Comparison of ENCODE assay signal across 8 cellular contexts in the genomic region with DNA sequence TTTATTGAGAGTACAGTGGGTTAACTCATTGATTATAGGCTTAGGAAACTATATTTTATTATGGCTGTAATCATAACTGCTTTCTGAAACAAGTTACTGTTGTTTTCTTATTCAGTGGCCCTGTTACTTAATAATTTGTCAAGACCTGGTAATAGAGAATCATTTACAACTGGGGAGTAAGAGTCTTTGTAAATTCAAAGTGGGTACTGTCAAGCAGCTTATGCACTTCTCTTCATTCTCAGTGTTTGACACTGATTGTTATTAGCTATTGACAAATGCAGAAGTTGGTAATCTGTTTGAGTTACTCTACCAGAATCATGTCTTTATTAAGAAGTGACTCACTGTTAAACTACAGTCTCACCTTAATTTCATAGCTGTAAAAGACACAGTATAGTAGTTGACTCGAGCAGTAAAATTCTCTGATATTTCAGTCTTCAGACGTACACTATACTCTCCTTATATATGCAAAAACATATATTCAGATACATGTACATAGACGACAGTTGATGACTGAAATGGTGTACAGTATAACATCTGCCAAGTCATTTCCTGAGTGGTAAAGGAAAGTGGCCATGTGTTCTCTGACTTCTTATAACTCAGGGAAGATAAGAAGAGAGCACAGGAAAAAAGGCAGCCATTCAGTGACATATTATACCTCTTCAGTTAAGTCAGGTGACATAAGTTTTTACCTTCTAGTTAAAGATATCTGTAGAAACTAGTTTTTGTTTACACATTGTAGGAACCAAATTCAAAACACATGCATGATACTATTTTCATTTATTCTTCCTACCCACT. TPM values are rescaled to one million over a fixed set of nuclear protein-coding genes. Genes with fewer than 3 reads are reported as not detected.
DNase-seq lines count a peak whose midpoint lies in the region; ATAC-seq, FAIRE-seq and TF ChIP-seq lines count a peak whose summit lies in the region.

No MANE protein-coding gene starts in this region.

- no peak overlapping the region for H3K23ac ChIP-seq in IMR-90 (ENCODE audit: low read depth, low read length)

- no peak overlapping the region for H2AK5ac ChIP-seq in IMR-90 (ENCODE audit: low read depth, low read length)

- H4K5ac ChIP-seq in IMR-90 (ENCODE audit: low read depth, low read length): no peak overlapping the region

- H3K36me3 ChIP-seq in CD4-positive, alpha-beta memory T cell (ENCODE audit: insufficient read depth, low read length): peaks cover 5% of the 10 kb centered on the region
- H3K36me3 ChIP-seq in IMR-90 (ENCODE audit: control insufficient read depth, insufficient read depth, low read length) (peaks cover 6% of the 10 kb centered on the region), K562 (ENCODE audit: control insufficient read depth, insufficient read depth, low read length) (peaks cover 37% of the 10 kb centered on the region)

- H4K8ac ChIP-seq in IMR-90 (ENCODE audit: low read depth in 2 of 2, low read length in 2 of 2): no peak overlapping the region

- TF ChIP-seq EP300 in K562 (IDR thresholded peaks at IDR 0.05; ENCODE audit: low read length): peak; percentile 86; the same call in 1 of the 2 replicates

- H3K9ac ChIP-seq in IMR-90 (ENCODE audit: low read depth, low read length): no peak overlapping the region
- H3K9ac ChIP-seq in K562 (ENCODE audit: insufficient read depth in 1 of 2, low read depth in 2 of 2, low read length in 2 of 2): peak overlapping the region in 1 of 2 experiments; percentile 42; a peak in 2 of 4 replicates

- dilution Hi-C loops in IMR-90 (cut with HindIII; ENCODE audit: low sequenced_read_pairs, unreplicated experiment): no loop called here

- TF ChIP-seq CTCF in IMR-90 (conservative IDR thresholded peaks at IDR 0.05; ENCODE audit: low read depth, low read length) (no peak), K562 (IDR thresholded peaks at IDR 0.05 in 2 of 3, conservative IDR thresholded peaks at IDR 0.05 in 1 of 3; ENCODE audit: insufficient read depth in 2 of 3, low read depth in 1 of 3, low read length in 3 of 3) (no peak), GM13976 (IDR thresholded peaks at IDR 0.05; ENCODE audit: borderline replicate concordance, control extremely low read depth, extremely low read depth, insufficient read depth, missing control alignments) (no peak)

- H3K4me3 Mint-ChIP-seq in CD4-positive, alpha-beta memory T cell: peak overlapping the region in 2 of 8 donors; percentile 10 to 50

- no peak overlapping the region for H4K91ac ChIP-seq in IMR-90 (ENCODE audit: insufficient read depth, low read depth, low read length)

- intact Hi-C loops in CD4-positive, alpha-beta memory T cell (cut with micrococcal nuclease): loop anchor here (5.0 kb wide), 1 partner anchor 40 kb away; no protein-coding TSS in a partner anchor
- intact Hi-C loops in IMR-90 (cut with micrococcal nuclease): no loop called here
- intact Hi-C loops in K562 (cut with micrococcal nuclease): no loop called here

- H2BK120ac ChIP-seq in IMR-90 (ENCODE audit: low read depth, low read length): no peak overlapping the region

- no peak overlapping the region for H2AK9ac ChIP-seq in IMR-90 (replicated peaks; ENCODE audit: low read depth, low read length, poor library complexity)

- no peak overlapping the region for H3K4me3 ChIP-seq in CD4-positive, alpha-beta memory T cell (ENCODE audit: low read length in 2 of 2)
- H3K4me3 ChIP-seq in IMR-90 (ENCODE audit: insufficient read depth, low read depth, low read length) (no peak overlapping the region), K562 (no peak overlapping the region)

- no peak overlapping the region for H3K14ac ChIP-seq in IMR-90 (replicated peaks; ENCODE audit: low read depth, low read length)

- no CpG with 5 or more reads among the region's 3 CpGs for WGBS in IMR-90 (ENCODE audit: extremely low coverage in 2 of 2, insufficient read length in 1 of 2), 2 experiments
- 0% methylated on average over 3 of the region's 3 CpGs for WGBS in K562 (ENCODE audit: insufficient coverage, low coverage, missing lambda C conversion rate)

- peak; percentile 68 for FAIRE-seq in K562 (lab: Jason Lieb, UNC)

- H3K27ac ChIP-seq in CD4-positive, alpha-beta memory T cell (ENCODE audit: low read depth, low read length): no peak overlapping the region
- H3K27ac ChIP-seq in IMR-90 (ENCODE audit: insufficient read depth, low read length) (no peak overlapping the region), K562 (ENCODE audit: extremely low read depth, low read depth, low read length) (peak overlapping the region; percentile 88)

- H3K36me3 Mint-ChIP-seq in CD4-positive, alpha-beta memory T cell: peaks cover 14 to 20% of the 10 kb centered on the region in 2 donors

- no peaks in the 10 kb centered on the region for H3K27me3 ChIP-seq in CD4-positive, alpha-beta memory T cell (ENCODE audit: insufficient read depth, low read length)
- no peaks in the 10 kb centered on the region for H3K27me3 ChIP-seq in IMR-90 (ENCODE audit: control insufficient read depth, insufficient read depth, low read length)
- no peaks in the 10 kb centered on the region for H3K27me3 ChIP-seq in K562 (ENCODE audit: control insufficient read depth in 2 of 2, insufficient read depth in 2 of 2, low read length in 2 of 2)

- in situ Hi-C loops in IMR-90 (cut with MboI; ENCODE audit: low sequenced_read_pairs) (no loop called here), K562 (cut with MboI) (no loop called here), GM13976 (cut with MboI; ENCODE audit: low sequenced_read_pairs, unreplicated experiment) (no loop called here)

- no peaks in the 10 kb centered on the region for H3K9me1 ChIP-seq in IMR-90 (ENCODE audit: insufficient read depth, low read length)
- no peaks in the 10 kb centered on the region for H3K9me1 ChIP-seq in K562 (ENCODE audit: control insufficient read depth, insufficient read depth, low read length)

- TF ChIP-seq POLR2A in IMR-90 (IDR thresholded peaks at IDR 0.05; ENCODE audit: low read depth, low read length) (no peak), K562 (conservative IDR thresholded peaks at IDR 0.05) (no peak; the same call in 1 of the 2 replicates)

- no peak overlapping the region for H2BK5ac ChIP-seq in IMR-90 (ENCODE audit: low read depth, low read length, poor library complexity, severe bottlenecking)

- ATAC-seq in GM19438 (IDR thresholded peaks at IDR 0.05; ENCODE audit: low read depth, unreplicated experiment) (peak; percentile 69), IMR-90 (ENCODE audit: low read depth) (no peak), K562 (peak; percentile 94), HG03280 (IDR thresholded peaks at IDR 0.05; ENCODE audit: unreplicated experiment) (no peak)

- no peaks in the 10 kb centered on the region for H3K79me2 ChIP-seq in K562 (ENCODE audit: control insufficient read depth, insufficient read depth, low read length)

- H4K20me1 ChIP-seq in IMR-90 (ENCODE audit: insufficient read depth, low read length) (no peaks in the 10 kb centered on the region), K562 (replicated peaks; ENCODE audit: control insufficient read depth, insufficient read depth, low read length) (no peaks in the 10 kb centered on the region)

- H3K27ac Mint-ChIP-seq in CD4-positive, alpha-beta memory T cell: peak overlapping the region; percentile 17 to 70 (median 57)

- H2BK15ac ChIP-seq in IMR-90 (ENCODE audit: low read depth, low read length): no peak overlapping the region

- BruUV-seq in IMR-90 (replicated peaks; lab: Mats Ljungman, UMichigan): TSS peak; percentile 17
- no TSS peak for BruUV-seq in K562 (replicated peaks; lab: Mats Ljungman, UMichigan)

- no peak overlapping the region for H3K4ac ChIP-seq in IMR-90 (ENCODE audit: low read depth, low read length)

- TF ChIP-seq RAD21 in IMR-90 (IDR thresholded peaks at IDR 0.05; ENCODE audit: low read length) (no peak), K562 (CRISPR knock-in tag; conservative IDR thresholded peaks at IDR 0.05 in 1 of 2, IDR thresholded peaks at IDR 0.05 in 1 of 2) (no peak)

- H3K27me3 Mint-ChIP-seq in CD4-positive, alpha-beta memory T cell: no peaks in the 10 kb centered on the region

- H3K18ac ChIP-seq in IMR-90 (ENCODE audit: low read depth, low read length): no peak overlapping the region

- peaks cover 4 to 5% of the 10 kb centered on the region in 2 experiments; a peak in 3 of 4 replicates for H3K79me1 ChIP-seq in IMR-90 (ENCODE audit: low read depth in 1 of 2, low read length in 2 of 2)

- CTCF ChIA-PET in CD4-positive, alpha-beta memory T cell (lab: Charles Lee; ENCODE audit: partially characterized antibody): interaction anchor here (1.0 to 1.6 kb wide), 3 partner anchors 11 to 14 kb away, joined by 3 to 4 read pairs (median 3); no protein-coding TSS in a partner anchor
- CTCF ChIA-PET in IMR-90 (lab: Yijun Ruan, JAX): interaction anchor here (0.9 kb wide), 1 partner anchor 20 kb away, joined by 3 read pairs; no protein-coding TSS in a partner anchor
- CTCF ChIA-PET in K562 (lab: Yijun Ruan, JAX; ENCODE audit: low intra/inter-chr PET ratio): no interaction called here

- DNase-seq in CD4-positive, alpha-beta memory T cell: peak in 4 of 5 donors; percentile 1 to 33 (median 15)
- DNase-seq in IMR-90: peak; percentile 43
- peak in 3 of 4 experiments; percentile 14 to 82 (median 76) for DNase-seq in K562 (ENCODE audit: extremely low read depth in 1 of 4, low spot score in 3 of 4)
- DNase-seq in GM13976 (ENCODE audit: low spot score): no peak
- no peak for DNase-seq in NCI-H1048 (lab: John Stamatoyannopoulos, UW)
- no peak for DNase-seq in NCI-H1092 treated with DMSO at 0.1 percent for 48 hours (lab: John Stamatoyannopoulos, UW)

- peaks cover 24% of the 10 kb centered on the region for H3K4me1 ChIP-seq in CD4-positive, alpha-beta memory T cell (ENCODE audit: insufficient read depth, low read length)
- H3K4me1 ChIP-seq in IMR-90 (ENCODE audit: control insufficient read depth, insufficient read depth, low read length) (no peaks in the 10 kb centered on the region; the same call in 1 of the 2 replicates), K562 (replicated peaks in 1 of 2; ENCODE audit: control insufficient read depth in 2 of 2, insufficient read depth in 2 of 2, low read length in 2 of 2) (peaks cover 0 to 15% of the 10 kb centered on the region in 2 experiments; a peak in 4 of 5 replicates)

- H2AFZ ChIP-seq in IMR-90 (replicated peaks; ENCODE audit: low read length, poor library complexity) (no peak overlapping the region), K562 (ENCODE audit: low read depth, low read length) (peak overlapping the region; percentile 81)

- H3K56ac ChIP-seq in IMR-90 (ENCODE audit: extremely low read depth, insufficient read depth, low read length): no peak overlapping the region

- no peaks in the 10 kb centered on the region for H3K9me3 ChIP-seq in CD4-positive, alpha-beta memory T cell (ENCODE audit: control insufficient read depth in 1 of 2, low read length in 2 of 2)
- H3K9me3 ChIP-seq in IMR-90 (ENCODE audit: control insufficient read depth, insufficient read depth, low read length) (no peaks in the 10 kb centered on the region), K562 (replicated peaks; ENCODE audit: control insufficient read depth, insufficient read depth, low read depth, low read length) (no peaks in the 10 kb centered on the region)

- H3K4me2 ChIP-seq in IMR-90 (ENCODE audit: low read depth, low read length) (no peak overlapping the region), K562 (ENCODE audit: insufficient read depth, low read length) (peak overlapping the region; percentile 22; the same call in 1 of the 2 replicates)

- H3K9me3 Mint-ChIP-seq in CD4-positive, alpha-beta memory T cell: no peaks in the 10 kb centered on the region

- no peak overlapping the region for H2BK20ac ChIP-seq in IMR-90 (ENCODE audit: low read depth, low read length)

- H3K4me1 Mint-ChIP-seq in CD4-positive, alpha-beta memory T cell: peaks cover 27 to 39% (median 33%) of the 10 kb centered on the region in 4 donors

- POLR2A ChIA-PET in CD4-positive, alpha-beta memory T cell (lab: Charles Lee; ENCODE audit: partially characterized antibody): no interaction called here
- POLR2A ChIA-PET in IMR-90 (lab: Charles Lee; ENCODE audit: unreplicated experiment) (no interaction called here), K562 (lab: Yijun Ruan, JAX) (interaction anchor here (0.5 to 1.6 kb wide), 4 partner anchors 9 to 763 kb away, joined by 3 read pairs; a partner anchor contains a TSS)

RNA-seq across cellular contexts. Expression of a gene that starts 36.0 kb away (rescaled TPM):
- 10 to 100 TPM; 20.9 to 27.5 TPM for total RNA-seq in CD4-positive, alpha-beta memory T cell
- 10 to 100 TPM; 24.4 to 26.1 TPM for polyA plus RNA-seq in CD4-positive, alpha-beta memory T cell
- total RNA-seq in IMR-90 (2012; rRNA removed): 30.5 and 33.3 TPM in 2 replicates
- 9.8 and 12.7 TPM in 2 replicates for polyA plus RNA-seq in IMR-90 (2012; rRNA removed)
- 2.7 and 4.4 TPM in 2 replicates for polyA plus RNA-seq in IMR-90 (2012; cell fraction: cytosol; rRNA removed)
- 1.3 and 7.7 TPM in 2 replicates for polyA plus RNA-seq in IMR-90 (2012; cell fraction: nucleus; rRNA removed; ENCODE audit: low replicate concordance)
- total RNA-seq in K562 (2011; cell fraction: chromatin; rRNA removed; ENCODE audit: low replicate concordance): 53.1 and 95.8 TPM in 2 replicates
- 29.2 and 30.4 TPM in 2 replicates for total RNA-seq in K562 (2011; cell fraction: nucleolus; rRNA removed)
- total RNA-seq in K562 (2011; cell fraction: nucleoplasm; rRNA removed): 34.4 and 38.4 TPM in 2 replicates
- total RNA-seq in K562 (2014; rRNA removed): 46.0 and 48.8 TPM in 2 replicates
- total RNA-seq in K562 (2014; rRNA removed; fragmentation: Illumina TruSeq; extraction: Trizol): 67.9 and 69.2 TPM in 2 replicates
- total RNA-seq in K562 (2015; rRNA removed; fragmentation: Illumina TruSeq; extraction: Trizol): 48.7 and 57.0 TPM in 2 replicates
- 57.3 and 60.0 TPM in 2 replicates for total RNA-seq in K562 (2021)
- polyA plus RNA-seq in K562 (2011; rRNA removed): 48.3 and 69.3 TPM in 2 replicates
- 31.4 and 47.0 TPM in 2 replicates for polyA plus RNA-seq in K562 (2011; cell fraction: cytosol; rRNA removed)
- 21.1 and 26.0 TPM in 2 replicates for polyA plus RNA-seq in K562 (2011; cell fraction: nucleus; rRNA removed)
- 27.3 and 51.3 TPM in 2 replicates for polyA plus RNA-seq in K562 (2012)
- 64.0 and 80.0 TPM in 2 replicates for polyA plus RNA-seq in K562 (2014; fragmentation: Illumina TruSeq; extraction: Trizol)
- polyA plus RNA-seq in K562 (2014; fragmentation: Nextera tagmentation; extraction: Ambion mirVana): 10 to 100 TPM; 55.0 to 93.4 TPM
- polyA plus RNA-seq in K562 (2014; rRNA removed): 43.5 and 44.3 TPM in 2 replicates
- 82.7 and 91.2 TPM in 2 replicates for polyA minus RNA-seq in K562 (2011; rRNA and poly(A)+ RNA removed)
- 19.0 and 44.9 TPM in 2 replicates for polyA minus RNA-seq in K562 (2011; cell fraction: cytosol; rRNA and poly(A)+ RNA removed)
- 32.0 and 54.8 TPM in 2 replicates for polyA minus RNA-seq in K562 (2011; cell fraction: nucleus; rRNA and poly(A)+ RNA removed)

Comparison
In these comparisons a context has a peak if more than half of its experiments do, and no peak if none do; other contexts are left out.
1. DNase-seq: peak in CD4-positive, alpha-beta memory T cell (4 of 5), IMR-90 (single experiment) and K562 (3 of 4); none in GM13976 (single experiment), NCI-H1048 (single experiment) and NCI-H1092 treated with DMSO at 0.1 percent for 48 hours (single experiment).
2. ATAC-seq: peak in GM19438 (single experiment) and K562 (single experiment); none in IMR-90 (single experiment) and HG03280 (single experiment).